11 cellular contexts compared by ENCODE assay signal in genomic region chr12:46108721-46109120, GRCh38.
DNase-seq lines count a peak whose midpoint lies in the region; ATAC-seq lines count a peak whose summit lies in the region.
"Had no signal": no experiment of that assay in that cellular context is flagged by ENCODE, and none has a peak within 500 bp of the region (broad histone marks: within the 10 kb centered on the region; RNA-seq: fewer than 3 reads in every experiment).

No MANE protein-coding gene starts in this region.

- H3K27me3 Mint-ChIP-seq in naive thymus-derived CD4-positive, alpha-beta T cell = peaks cover 0 to 17% (median 2%) of the 10 kb centered on the region in 5 donors
- H3K27me3 Mint-ChIP-seq: activated naive CD8-positive, alpha-beta T cell treated with anti-CD3 and anti-CD28 coated beads, Interleukin-2, amount 10 ng/mL, durations not matched to agents 7 days and 5 days had no signal

- H3K27ac ChIP-seq in naive thymus-derived CD4-positive, alpha-beta T cell (ENCODE audit: low read depth, low read length) = no peak overlapping the region
- H3K27ac ChIP-seq in effector memory CD4-positive, alpha-beta T cell (ENCODE audit: insufficient read depth, low read length, poor library complexity, severe bottlenecking) = no peak overlapping the region

- H3K9me3 Mint-ChIP-seq in naive thymus-derived CD4-positive, alpha-beta T cell = peaks cover 0 to 20% (median 10%) of the 10 kb centered on the region in 11 donors

- H3K36me3 ChIP-seq in naive thymus-derived CD4-positive, alpha-beta T cell (ENCODE audit: control insufficient read depth in 2 of 3, insufficient read depth in 3 of 3, low read length in 3 of 3) = no peaks in the 10 kb centered on the region
- H3K36me3 ChIP-seq in effector memory CD4-positive, alpha-beta T cell (ENCODE audit: control insufficient read depth, insufficient read depth, low read length) = no peaks in the 10 kb centered on the region

- CTCF ChIA-PET in naive thymus-derived CD4-positive, alpha-beta T cell (lab: Charles Lee) = interaction anchor here (1.0 to 1.1 kb wide), 2 partner anchors 16 to 17 kb away, joined by 3 read pairs; no protein-coding TSS in a partner anchor

- no peaks in the 10 kb centered on the region for H3K4me1 Mint-ChIP-seq in naive thymus-derived CD4-positive, alpha-beta T cell
- H3K4me1 Mint-ChIP-seq: immature natural killer cell had no signal

- POLR2A ChIA-PET in naive thymus-derived CD4-positive, alpha-beta T cell (lab: Charles Lee) = no interaction called here

- no peak overlapping the region for H3K27ac Mint-ChIP-seq in naive thymus-derived CD4-positive, alpha-beta T cell
- H3K27ac Mint-ChIP-seq: activated naive CD8-positive, alpha-beta T cell treated with anti-CD3 and anti-CD28 coated beads, Interleukin-2, amount 10 ng/mL, durations not matched to agents 7 days and 5 days; immature natural killer cell had no signal

- no peak overlapping the region for H3K4me3 ChIP-seq in naive thymus-derived CD4-positive, alpha-beta T cell (ENCODE audit: low read length)
- no peak overlapping the region for H3K4me3 ChIP-seq in effector memory CD4-positive, alpha-beta T cell (ENCODE audit: insufficient read depth, low read depth, low read length, poor library complexity, severe bottlenecking)

- H3K27me3 ChIP-seq in naive thymus-derived CD4-positive, alpha-beta T cell (ENCODE audit: control insufficient read depth in 2 of 2, insufficient read depth in 2 of 2, low read length in 2 of 2) = no peaks in the 10 kb centered on the region
- H3K27me3 ChIP-seq in effector memory CD4-positive, alpha-beta T cell (replicated peaks; ENCODE audit: control insufficient read depth, insufficient read depth, low read length, poor library complexity, severe bottlenecking) = no peaks in the 10 kb centered on the region

- H3K9me3 ChIP-seq in naive thymus-derived CD4-positive, alpha-beta T cell (ENCODE audit: control insufficient read depth in 2 of 3, low read length in 3 of 3) = no peaks in the 10 kb centered on the region
- H3K9me3 ChIP-seq in effector memory CD4-positive, alpha-beta T cell (ENCODE audit: control insufficient read depth, low read length) = no peaks in the 10 kb centered on the region

- no peak for DNase-seq in naive thymus-derived CD4-positive, alpha-beta T cell
- DNase-seq in effector memory CD4-positive, alpha-beta T cell = no peak
- DNase-seq in NCI-H1436 treated with DMSO at 0.1 percent for 48 hours (lab: John Stamatoyannopoulos, UW) = no peak
- DNase-seq in D341Med (ENCODE audit: low spot score) = no peak
- DNase-seq: activated CD4-positive, CD25-positive, alpha-beta regulatory T cell; activated naive CD8-positive, alpha-beta T cell treated with anti-CD3 and anti-CD28 coated beads, Interleukin-2, amount 10 ng/mL, durations not matched to agents 7 days and 5 days; GDM1; immature natural killer cell had no signal

- intact Hi-C loops in naive thymus-derived CD4-positive, alpha-beta T cell (cut with micrococcal nuclease) = no loop called here

- ATAC-seq in GM19025 (IDR thresholded peaks at IDR 0.05; ENCODE audit: low read depth, unreplicated experiment) = peak; percentile 73
- ATAC-seq in GM21786 (IDR thresholded peaks at IDR 0.05; ENCODE audit: unreplicated experiment) = peak; percentile 80
- ATAC-seq in HG03432 (IDR thresholded peaks at IDR 0.05; ENCODE audit: unreplicated experiment) = peak; percentile 92
- peak; percentile 45 for ATAC-seq in naive thymus-derived CD4-positive, alpha-beta T cell

- no peaks in the 10 kb centered on the region for H3K4me1 ChIP-seq in naive thymus-derived CD4-positive, alpha-beta T cell (ENCODE audit: control insufficient read depth in 2 of 2, insufficient read depth in 2 of 2, low read length in 2 of 2)
- no peaks in the 10 kb centered on the region for H3K4me1 ChIP-seq in effector memory CD4-positive, alpha-beta T cell (ENCODE audit: control insufficient read depth, insufficient read depth, low read length, poor library complexity, severe bottlenecking)

- no peak overlapping the region for H3K4me3 Mint-ChIP-seq in naive thymus-derived CD4-positive, alpha-beta T cell
- H3K4me3 Mint-ChIP-seq: activated naive CD8-positive, alpha-beta T cell treated with anti-CD3 and anti-CD28 coated beads, Interleukin-2, amount 10 ng/mL, durations not matched to agents 7 days and 5 days; immature natural killer cell had no signal

- H3K36me3 Mint-ChIP-seq in naive thymus-derived CD4-positive, alpha-beta T cell = peaks cover 0 to 8% (median 4%) of the 10 kb centered on the region in 5 donors
- H3K36me3 Mint-ChIP-seq: activated naive CD8-positive, alpha-beta T cell treated with anti-CD3 and anti-CD28 coated beads, Interleukin-2, amount 10 ng/mL, durations not matched to agents 7 days and 5 days had no signal
